Comparison of ENCODE assay signal across 13 cellular contexts in the genomic region with DNA sequence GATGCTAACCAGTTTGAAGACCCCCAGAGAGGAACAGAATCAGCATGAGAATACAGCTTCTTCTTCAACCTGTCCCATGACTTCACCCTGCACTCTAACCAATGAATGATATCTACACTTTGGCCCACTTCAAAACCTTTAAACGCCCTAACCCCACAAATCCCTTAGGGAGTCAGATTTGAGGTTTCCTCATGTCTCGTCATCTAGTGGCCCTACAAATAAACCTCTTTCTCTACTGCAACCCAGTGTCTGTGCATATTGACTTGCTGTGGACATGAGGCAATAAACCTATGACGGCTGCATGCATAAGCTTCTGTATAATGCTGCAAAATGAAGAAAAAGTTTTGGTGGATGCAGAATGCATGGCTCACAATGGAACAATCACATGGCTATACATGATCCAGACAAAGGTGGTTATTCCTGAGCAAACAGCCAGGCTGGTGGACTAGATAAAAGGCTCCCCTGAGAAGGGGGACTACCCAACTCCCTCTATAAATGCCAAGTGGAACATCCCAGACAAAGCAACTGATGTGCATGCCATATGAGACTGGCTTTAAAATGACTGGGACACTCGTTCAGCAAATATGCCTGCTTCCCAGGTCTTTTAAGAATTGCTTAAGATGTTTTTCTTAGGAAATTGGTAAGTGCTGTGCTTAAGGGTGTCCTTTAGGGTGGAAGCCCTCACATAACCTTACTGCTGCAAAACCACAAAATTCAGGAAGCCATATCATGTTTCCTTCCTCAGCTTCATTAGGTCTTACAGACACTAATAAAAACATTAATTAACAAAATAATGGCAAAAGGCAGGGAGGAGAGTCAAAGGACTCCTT. TPM values are rescaled to one million over a fixed set of nuclear protein-coding genes. Genes with fewer than 3 reads are reported as not detected.
DNase-seq lines count a peak whose midpoint lies in the region; ATAC-seq, FAIRE-seq and TF ChIP-seq lines count a peak whose summit lies in the region.
"Had no signal": no experiment of that assay in that cellular context is flagged by ENCODE, and none has a peak within 500 bp of the region (broad histone marks: within the 10 kb centered on the region; RNA-seq: fewer than 3 reads in every experiment).

No MANE protein-coding gene starts in this region.

- in situ Hi-C loops in GM12878 (cut with MboI): no loop called here

- TF ChIP-seq CTCF in KMS-11 (conservative IDR thresholded peaks at IDR 0.05; ENCODE audit: low read depth, low read length) (no peak), GM12878 (IDR thresholded peaks at IDR 0.05 in 2 of 3, conservative IDR thresholded peaks at IDR 0.05 in 1 of 3; ENCODE audit: control insufficient read depth in 2 of 3, extremely low read depth in 1 of 3, insufficient read depth in 1 of 3, low read depth in 3 of 3, low read length in 3 of 3) (no peak)

- WGBS in GM12878 (ENCODE audit: insufficient coverage, insufficient replicate concordance, low lambda C conversion rate, missing lambda C conversion rate): 58% methylated on average over 4 of the region's 4 CpGs

- SMC1A ChIA-PET in GM12878 (lab: Charles Lee; ENCODE audit: uncharacterized antibody, unreplicated experiment): interaction anchor here (1.8 to 4.0 kb wide), 2 partner anchors 10 to 25 kb away, joined by 6 to 21 read pairs; no protein-coding TSS in a partner anchor

- CTCF ChIA-PET in GM12878 (lab: Yijun Ruan, JAX): interaction anchor here (1.2 to 1.8 kb wide), 2 partner anchors 12 to 26 kb away, joined by 4 to 11 read pairs; no protein-coding TSS in a partner anchor

- H3K79me2 ChIP-seq in KMS-11 (ENCODE audit: insufficient read depth, low read depth) (peaks cover 98% of the 10 kb centered on the region), GM12878 (ENCODE audit: control insufficient read depth, insufficient read depth, low read length) (peaks cover 78% of the 10 kb centered on the region)

- no TSS peak for BruUV-seq in GM12878 (replicated peaks; lab: Mats Ljungman, UMichigan)

- H2AFZ ChIP-seq in KMS-11 (ENCODE audit: low read depth) (no peak overlapping the region), GM12878 (ENCODE audit: control insufficient read depth, low read depth, low read length) (no peak overlapping the region)

- TF ChIP-seq POLR2A in GM12878 (IDR thresholded peaks at IDR 0.05; ENCODE audit: low read depth, low read length): no peak

- no peak overlapping the region for H3K27ac ChIP-seq in CD4-positive, CD25-positive, alpha-beta regulatory T cell (ENCODE audit: insufficient read depth, low read length, poor library complexity, severe bottlenecking)
- H3K27ac ChIP-seq in KMS-11 (no peak overlapping the region; the same call in 1 of the 2 replicates), GM12878 (ENCODE audit: control insufficient read depth, insufficient read depth) (no peak overlapping the region)

- H3K9ac ChIP-seq in KMS-11 (no peak overlapping the region), GM12878 (ENCODE audit: control insufficient read depth, insufficient read depth, low read length) (no peak overlapping the region)

- no peak for DNase-seq in CD4-positive, CD25-positive, alpha-beta regulatory T cell
- DNase-seq in GM12878 (ENCODE audit: low read depth, low spot score): no peak
- no peak for DNase-seq in naive thymus-derived CD8-positive, alpha-beta T cell
- no peak for DNase-seq in sciatic nerve (ENCODE audit: low spot score)
- no peak for DNase-seq in activated gamma-delta T cell treated with Interleukin-2 at 50 U/mL for 16 hours
- DNase-seq: activated CD4-positive, alpha-beta T cell treated with anti-CD3 and anti-CD28 coated beads, Interleukin-2, amount 50 U/mL, for 48 hours; activated naive CD4-positive, alpha-beta T cell treated with Interleukin-2 at 50 U/mL for 16 hours; islet precursor cell; Karpas-422; stimulated activated CD4-positive, alpha-beta T cell treated with anti-CD3 and anti-CD28 coated beads, Interleukin-4, amount 100 ng/mL, for 24 hours had no signal

- FAIRE-seq in GM12878 (lab: Jason Lieb, UNC): no peak

- H3K9me3 ChIP-seq in CD4-positive, CD25-positive, alpha-beta regulatory T cell (ENCODE audit: control insufficient read depth in 2 of 2, low read length in 2 of 2): peaks cover 7 to 10% of the 10 kb centered on the region in 2 experiments
- peaks cover 4% of the 10 kb centered on the region for H3K9me3 ChIP-seq in GM12878 (replicated peaks; ENCODE audit: control insufficient read depth, insufficient read depth, low read length)

- H3K9me3 Mint-ChIP-seq in CD4-positive, CD25-positive, alpha-beta regulatory T cell: peaks cover 0 to 6% (median 3%) of the 10 kb centered on the region in 7 donors
- peaks cover 0 to 9% (median 5%) of the 10 kb centered on the region in 9 donors for H3K9me3 Mint-ChIP-seq in naive thymus-derived CD8-positive, alpha-beta T cell

- ATAC-seq in CD4-positive, CD25-positive, alpha-beta regulatory T cell (ENCODE audit: low read depth in 2 of 2): no peak
- ATAC-seq in GM12878: peak; percentile 41
- ATAC-seq in naive thymus-derived CD8-positive, alpha-beta T cell: no peak
- ATAC-seq in HG03442 (IDR thresholded peaks at IDR 0.05; ENCODE audit: unreplicated experiment): no peak
- ATAC-seq in sciatic nerve: no peak
- ATAC-seq: esophagus mucosa had no signal

- peaks cover 26% of the 10 kb centered on the region for H4K20me1 ChIP-seq in KMS-11 (ENCODE audit: insufficient read depth)
- H4K20me1 ChIP-seq in GM12878 (ENCODE audit: control insufficient read depth, insufficient read depth): no peaks in the 10 kb centered on the region

- RAD21 ChIA-PET in GM12878 (lab: Charles Lee; ENCODE audit: unreplicated experiment): interaction anchor here (1.4 kb wide), 1 partner anchor 33 kb away, joined by 4 read pairs; no protein-coding TSS in a partner anchor

- H3K36me3 ChIP-seq in CD4-positive, CD25-positive, alpha-beta regulatory T cell (ENCODE audit: control insufficient read depth, insufficient read depth, low read length): peaks cover 2% of the 10 kb centered on the region
- H3K36me3 ChIP-seq in KMS-11 (ENCODE audit: insufficient read depth) (no peaks in the 10 kb centered on the region), GM12878 (ENCODE audit: control insufficient read depth in 2 of 2, insufficient read depth in 2 of 2, low read length in 1 of 2) (peaks cover 0 to 2% of the 10 kb centered on the region in 2 experiments; a peak in 2 of 4 replicates)

- no peak for TF ChIP-seq RAD21 in GM12878 (IDR thresholded peaks at IDR 0.05; ENCODE audit: insufficient read depth, low read depth, low read length)

- H3K4me2 ChIP-seq in KMS-11: peak overlapping the region; percentile 76
- peak overlapping the region; percentile 24; the same call in 1 of the 2 replicates for H3K4me2 ChIP-seq in GM12878 (ENCODE audit: control insufficient read depth, insufficient read depth)

- peak overlapping the region; percentile 29 for H3K4me3 ChIP-seq in CD4-positive, CD25-positive, alpha-beta regulatory T cell (ENCODE audit: low read depth, low read length)
- H3K4me3 ChIP-seq in KMS-11 (IDR thresholded peaks at IDR 0.05; ENCODE audit: insufficient read depth, low read depth, low read length) (no peak overlapping the region), GM12878 (no peak overlapping the region)

- peaks cover 50 to 74% (median 67%) of the 10 kb centered on the region in 4 donors for H3K4me1 Mint-ChIP-seq in CD4-positive, CD25-positive, alpha-beta regulatory T cell
- H3K4me1 Mint-ChIP-seq in naive thymus-derived CD8-positive, alpha-beta T cell: peaks cover 28 to 77% (median 60%) of the 10 kb centered on the region in 4 donors

- no peak for TF ChIP-seq EP300 in GM12878 (IDR thresholded peaks at IDR 0.05; ENCODE audit: borderline replicate concordance in 1 of 2, control insufficient read depth in 1 of 2, low read depth in 2 of 2, low read length in 2 of 2)

- POLR2A ChIA-PET in GM12878 (lab: Charles Lee): interaction anchor here (1.0 to 1.6 kb wide), 4 partner anchors 12 to 238 kb away, joined by 3 to 5 read pairs (median 3); a partner anchor contains a TSS
- POLR2A ChIA-PET in naive thymus-derived CD8-positive, alpha-beta T cell (lab: Charles Lee): interaction anchor here (0.6 to 1.9 kb wide), 2 partner anchors 9 to 22 kb away, joined by 3 to 7 read pairs; no protein-coding TSS in a partner anchor

- H3K27me3 Mint-ChIP-seq in CD4-positive, CD25-positive, alpha-beta regulatory T cell: no peaks in the 10 kb centered on the region
- H3K27me3 Mint-ChIP-seq in naive thymus-derived CD8-positive, alpha-beta T cell: no peaks in the 10 kb centered on the region

- H3K36me3 Mint-ChIP-seq in CD4-positive, CD25-positive, alpha-beta regulatory T cell: peaks cover 9% of the 10 kb centered on the region
- peaks cover 7 to 14% (median 8%) of the 10 kb centered on the region in 3 donors for H3K36me3 Mint-ChIP-seq in naive thymus-derived CD8-positive, alpha-beta T cell

- H3K27ac Mint-ChIP-seq in CD4-positive, CD25-positive, alpha-beta regulatory T cell: peak overlapping the region in 2 of 3 donors; percentile 23 to 80
- peak overlapping the region in 5 of 10 donors; percentile 18 to 69 (median 60) for H3K27ac Mint-ChIP-seq in naive thymus-derived CD8-positive, alpha-beta T cell

- peaks cover 45% of the 10 kb centered on the region for H3K4me1 ChIP-seq in CD4-positive, CD25-positive, alpha-beta regulatory T cell (ENCODE audit: control insufficient read depth, insufficient read depth, low read length, poor library complexity, severe bottlenecking)
- H3K4me1 ChIP-seq in KMS-11 (ENCODE audit: low read depth, poor library complexity, severe bottlenecking): peaks cover 98% of the 10 kb centered on the region
- H3K4me1 ChIP-seq in GM12878 (ENCODE audit: control insufficient read depth, insufficient read depth, low read length): peaks cover 22% of the 10 kb centered on the region

- H3K27me3 ChIP-seq in CD4-positive, CD25-positive, alpha-beta regulatory T cell (ENCODE audit: control insufficient read depth, insufficient read depth, low read length): no peaks in the 10 kb centered on the region
- H3K27me3 ChIP-seq in KMS-11 (ENCODE audit: insufficient read depth, low read depth): no peaks in the 10 kb centered on the region
- no peaks in the 10 kb centered on the region for H3K27me3 ChIP-seq in GM12878 (replicated peaks in 1 of 2; ENCODE audit: control insufficient read depth in 2 of 2, insufficient read depth in 2 of 2, low read length in 1 of 2)

- intact Hi-C loops in GM12878 (cut with micrococcal nuclease; ENCODE audit: unreplicated experiment): no loop called here
- intact Hi-C loops in sciatic nerve (cut with DNase I): no loop called here

- peak overlapping the region in 3 of 4 donors; percentile 36 to 70 (median 48) for H3K4me3 Mint-ChIP-seq in CD4-positive, CD25-positive, alpha-beta regulatory T cell
- H3K4me3 Mint-ChIP-seq in naive thymus-derived CD8-positive, alpha-beta T cell: peak overlapping the region in 8 of 10 donors; percentile 18 to 64 (median 46)

RNA-seq across cellular contexts. Expression of a gene that starts 12.2 kb away (rescaled TPM):
- 125 TPM for total RNA-seq in CD4-positive, CD25-positive, alpha-beta regulatory T cell
- polyA plus RNA-seq in CD4-positive, CD25-positive, alpha-beta regulatory T cell: 10 to 100 TPM; 28.8 to 44.8 (median 38.9) TPM
- total RNA-seq in GM12878 (2013; cell fraction: nucleolus; rRNA removed): 72.5 and 73.2 TPM in 2 replicates
- total RNA-seq in GM12878 (2014; rRNA removed) (17.9 and 19.9 TPM in 2 replicates), GM12878 (2014; rRNA removed; fragmentation: Illumina TruSeq; extraction: Trizol) (28.6 and 29.5 TPM in 2 replicates), GM12878 (2021) (26.7 and 30.6 TPM in 2 replicates), sciatic nerve (48.5 TPM)
- polyA plus RNA-seq in GM12878 (2011; ENCODE audit: low read depth): 26.4 TPM
- polyA plus RNA-seq in GM12878 (2011; rRNA removed) (32.6 and 46.6 TPM in 2 replicates), GM12878 (2014; fragmentation: Illumina TruSeq; extraction: Trizol) (28.0 and 31.6 TPM in 2 replicates), GM12878 (2014; fragmentation: Nextera tagmentation; extraction: Ambion mirVana) (1 to 10 TPM; 2.5 to 3.2 TPM), GM12878 (2014; rRNA removed) (11.1 and 12.6 TPM in 2 replicates), GM12878 (2016; fragmentation: Nextera tagmentation; extraction: Ambion mirVana) (10 to 100 TPM in 1 of 2 experiments, 1 to 10 TPM in 1; 4.7 to 14.3 TPM)
- 11.7 and 14.2 TPM in 2 replicates for polyA plus RNA-seq in GM12878 (2011; cell fraction: cytosol; rRNA removed)
- 18.0 and 18.2 TPM in 2 replicates for polyA plus RNA-seq in GM12878 (2011; cell fraction: nucleus; rRNA removed)
- polyA plus RNA-seq in GM12878 (2012): 15.9 and 21.5 TPM in 2 replicates
- polyA minus RNA-seq in GM12878 (2011; rRNA and poly(A)+ RNA removed): 27.6 and 28.2 TPM in 2 replicates
- polyA minus RNA-seq in GM12878 (2011; cell fraction: cytosol; rRNA and poly(A)+ RNA removed): 14.1 and 20.3 TPM in 2 replicates
- polyA minus RNA-seq in GM12878 (2011; cell fraction: nucleus; rRNA and poly(A)+ RNA removed): 14.9 and 23.7 TPM in 2 replicates
- 10 to 100 TPM; 79.2 to 85.1 TPM for total RNA-seq in naive thymus-derived CD8-positive, alpha-beta T cell
- 10 to 100 TPM; 20.1 to 48.4 (median 31.9) TPM for polyA plus RNA-seq in naive thymus-derived CD8-positive, alpha-beta T cell
